9 cellular contexts compared by ENCODE assay signal in genomic region chr2:239881561-239882320, GRCh38.
DNase-seq lines count a peak whose midpoint lies in the region; ATAC-seq and TF ChIP-seq lines count a peak whose summit lies in the region.
"Had no signal": no experiment of that assay in that cellular context is flagged by ENCODE, and none has a peak within 500 bp of the region (broad histone marks: within the 10 kb centered on the region; RNA-seq: fewer than 3 reads in every experiment).

No MANE protein-coding gene starts in this region.

- TF ChIP-seq EP300 in SK-N-SH (IDR thresholded peaks at IDR 0.05; ENCODE audit: borderline replicate concordance in 1 of 2, low read depth in 1 of 2, low read length in 1 of 2): no peak

- peaks cover 25% of the 10 kb centered on the region for H3K9me3 ChIP-seq in DND-41 (ENCODE audit: insufficient read depth, low read length, severe bottlenecking)
- peaks cover 5% of the 10 kb centered on the region; the same call in 1 of the 2 replicates for H3K9me3 ChIP-seq in SK-N-SH

- peak overlapping the region; percentile 31 for H3K27ac ChIP-seq in DND-41 (ENCODE audit: low read length)
- no peak overlapping the region for H3K27ac ChIP-seq in SK-N-SH (ENCODE audit: low read depth in 2 of 2, low read length in 1 of 2)

- POLR2A ChIA-PET in SK-N-SH (lab: Yijun Ruan, JAX): no interaction called here

- H3K4me2 ChIP-seq in DND-41 (ENCODE audit: insufficient read depth, low read length) (no peak overlapping the region), SK-N-SH (no peak overlapping the region)

- H3K4me3 ChIP-seq in DND-41 (ENCODE audit: low read depth in 1 of 2, low read length in 2 of 2): no peak overlapping the region
- H3K4me3 ChIP-seq in SK-N-SH (ENCODE audit: low read depth in 2 of 2, low read length in 1 of 2): no peak overlapping the region; a peak in 1 of 4 replicates
- H3K4me3 ChIP-seq: GM12878 had no signal

- DNase-seq in DND-41 (no peak), SK-N-SH (peak; percentile 58), fibroblast of the conjunctiva (ENCODE audit: low read depth) (peak; percentile 23), posterior vena cava (ENCODE audit: low spot score) (peak; percentile 81), occipital lobe (lab: John Stamatoyannopoulos, UW) (no peak), NCI-H2227 (lab: John Stamatoyannopoulos, UW; ENCODE audit: unreplicated experiment) (no peak)

- ATAC-seq in DND-41 (ENCODE audit: insufficient read depth, low read depth) (no peak; the same call in 1 of the 3 replicates), GM21367 (IDR thresholded peaks at IDR 0.05; ENCODE audit: unreplicated experiment) (no peak), GM21619 (IDR thresholded peaks at IDR 0.05; ENCODE audit: unreplicated experiment) (no peak)

- H3K79me2 ChIP-seq in DND-41 (ENCODE audit: insufficient read depth, low read length): no peaks in the 10 kb centered on the region
- no peaks in the 10 kb centered on the region for H3K79me2 ChIP-seq in SK-N-SH (ENCODE audit: insufficient read depth)

- H3K9me2 ChIP-seq in SK-N-SH: no peaks in the 10 kb centered on the region

- TF ChIP-seq CTCF in DND-41 (IDR thresholded peaks at IDR 0.05; ENCODE audit: borderline replicate concordance, extremely low read depth, low read length, poor library complexity, severe bottlenecking): no peak
- TF ChIP-seq CTCF in SK-N-SH (IDR thresholded peaks at IDR 0.05): no peak

- H3K27me3 ChIP-seq in DND-41 (ENCODE audit: insufficient read depth, low read length, poor library complexity): no peaks in the 10 kb centered on the region
- H3K27me3 ChIP-seq in SK-N-SH (ENCODE audit: insufficient read depth): no peaks in the 10 kb centered on the region

- CTCF ChIA-PET in SK-N-SH (lab: Yijun Ruan, JAX): interaction anchor here (0.7 to 1.5 kb wide), 6 partner anchors 8 to 606 kb away, joined by 3 to 8 read pairs (median 4); no protein-coding TSS in a partner anchor

- no peak for TF ChIP-seq RAD21 in SK-N-SH (IDR thresholded peaks at IDR 0.05; ENCODE audit: low read length)

- H3K36me3 ChIP-seq in DND-41 (ENCODE audit: insufficient read depth, low read length) (peaks cover 5% of the 10 kb centered on the region; the same call in 1 of the 2 replicates), SK-N-SH (replicated peaks in 1 of 2; ENCODE audit: control insufficient read depth in 1 of 2, insufficient read depth in 2 of 2, low read length in 1 of 2) (no peaks in the 10 kb centered on the region)

- WGBS in SK-N-SH (ENCODE audit: low lambda C conversion rate): 30% methylated on average over 17 of the region's 17 CpGs

- intact Hi-C loops in posterior vena cava (cut with DNase I): loop anchor here in 1 of 2 donors (10.0 kb wide), 1 partner anchor 487 kb away; no protein-coding TSS in a partner anchor

- H2AFZ ChIP-seq in DND-41 (ENCODE audit: low read depth, low read length) (no peak overlapping the region), SK-N-SH (ENCODE audit: low read depth) (no peak overlapping the region)

- H4K20me1 ChIP-seq in DND-41 (ENCODE audit: insufficient read depth, low read length): no peaks in the 10 kb centered on the region
- no peaks in the 10 kb centered on the region for H4K20me1 ChIP-seq in SK-N-SH (ENCODE audit: insufficient read depth)

- H3K9ac ChIP-seq in DND-41 (ENCODE audit: low read depth, low read length) (no peak overlapping the region), SK-N-SH (no peak overlapping the region)

- H3K4me1 ChIP-seq in DND-41 (ENCODE audit: insufficient read depth, low read length) (peaks cover 28% of the 10 kb centered on the region), SK-N-SH (ENCODE audit: control insufficient read depth in 1 of 2, insufficient read depth in 2 of 2, low read depth in 1 of 2, low read length in 1 of 2) (peaks cover 0 to 23% of the 10 kb centered on the region in 2 experiments; a peak in 2 of 4 replicates)

- H3F3A ChIP-seq in SK-N-SH (replicated peaks; ENCODE audit: insufficient read depth): no peaks in the 10 kb centered on the region

TF ChIP-seq in SK-N-SH, 30 proteins besides CTCF, POLR2A, EP300 and RAD21:
- TF ChIP-seq USF2 (IDR thresholded peaks at IDR 0.05; ENCODE audit: borderline replicate concordance, low read depth, low read length) (no peak), SMC3 (IDR thresholded peaks at IDR 0.05; ENCODE audit: low read depth, low read length) (no peak), IRF3 (IDR thresholded peaks at IDR 0.05; ENCODE audit: low read depth, low read length) (no peak), REST (IDR thresholded peaks at IDR 0.05; ENCODE audit: low read depth, low read length) (no peak), FOSL2 (IDR thresholded peaks at IDR 0.05; ENCODE audit: borderline replicate concordance, low read depth) (no peak), GATA2 (CRISPR knock-in tag; IDR thresholded peaks at IDR 0.05) (no peak; the same call in 1 of the 2 replicates), RCOR1 (IDR thresholded peaks at IDR 0.05; ENCODE audit: low read length) (peak; percentile 35; the same call in 1 of the 2 replicates), ELF1 (IDR thresholded peaks at IDR 0.05) (no peak)

Comparison
In these comparisons a context has a peak if more than half of its experiments do, and no peak if none do; other contexts are left out.
1. DNase-seq: peak in SK-N-SH (single experiment), fibroblast of the conjunctiva (single experiment) and posterior vena cava (single experiment); none in DND-41 (single experiment), occipital lobe (single experiment) and NCI-H2227 (single experiment).